ENCODE assay signal across 10 cellular contexts in the genomic region with DNA sequence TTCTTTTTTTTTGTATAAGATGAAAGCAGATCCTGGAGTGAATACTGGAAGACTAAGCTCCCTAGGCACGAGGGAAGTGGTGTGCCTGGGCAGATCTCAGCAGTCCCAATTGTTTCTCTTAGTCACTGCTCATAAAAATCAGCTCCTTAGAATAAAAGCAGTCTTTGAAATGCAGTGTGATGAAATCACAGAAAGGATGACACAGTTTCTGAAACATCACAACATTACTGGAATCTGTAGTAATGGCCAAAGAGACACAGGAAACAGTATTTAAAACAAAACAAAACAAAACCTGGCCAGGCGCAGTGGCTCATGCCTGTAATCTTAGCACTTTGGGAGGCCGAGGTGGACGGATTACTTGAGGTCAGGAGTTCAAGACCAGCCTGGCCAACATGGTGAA. TPM values are rescaled to one million over a fixed set of nuclear protein-coding genes. Genes with fewer than 3 reads are reported as not detected.
A peak's percentile ranks its signal among the peaks of the same experiment; 100 is the strongest.
DNase-seq lines count a peak whose midpoint lies in the region; ATAC-seq and TF ChIP-seq lines count a peak whose summit lies in the region.
"Had no signal": no experiment of that assay in that cellular context is flagged by ENCODE, and none has a peak within 500 bp of the region (broad histone marks: within the 10 kb centered on the region; RNA-seq: fewer than 3 reads in every experiment).

No MANE protein-coding gene starts in this region.

- H3K9me3 Mint-ChIP-seq in WTC11: peaks cover 5% of the 10 kb centered on the region

- intact Hi-C loops in Right ventricle myocardium inferior (cut with DNase I): no loop called here
- intact Hi-C loops in cardiac septum (cut with DNase I): no loop called here

- no peak overlapping the region for H3K4me3 Mint-ChIP-seq in WTC11
- H3K4me3 Mint-ChIP-seq: B cell; central memory CD8-positive, alpha-beta T cell had no signal

- ATAC-seq in Right ventricle myocardium inferior (peak; percentile 59), WTC11 (no peak)

- no peaks in the 10 kb centered on the region for H3K4me1 Mint-ChIP-seq in WTC11
- H3K4me1 Mint-ChIP-seq: central memory CD8-positive, alpha-beta T cell had no signal

- no peak for TF ChIP-seq CTCF in WTC11 (IDR thresholded peaks at IDR 0.05)

- no peak overlapping the region for H3K27ac Mint-ChIP-seq in WTC11
- H3K27ac Mint-ChIP-seq: B cell had no signal

- DNase-seq in Right ventricle myocardium inferior (ENCODE audit: missing footprints) (no peak), cardiac septum (ENCODE audit: low spot score) (no peak), WTC11 (ENCODE audit: low spot score) (no peak), iris pigment epithelial cell (ENCODE audit: low read depth) (peak; percentile 97), globus pallidus (ENCODE audit: low spot score) (no peak), NCI-H446 (lab: John Stamatoyannopoulos, UW) (no peak), NCI-H1092 (lab: John Stamatoyannopoulos, UW) (no peak)
- no peak for DNase-seq in effector CD4-positive, alpha-beta T cell

- H3K27me3 Mint-ChIP-seq in WTC11 (ENCODE audit: low read depth): peaks cover 8% of the 10 kb centered on the region; the same call in 1 of the 2 replicates
- H3K27me3 Mint-ChIP-seq: central memory CD8-positive, alpha-beta T cell had no signal

- CTCF ChIA-PET in WTC11 (lab: Charles Lee): no interaction called here

- POLR2A ChIA-PET in WTC11 (lab: Charles Lee): no interaction called here

- no peaks in the 10 kb centered on the region for H3K36me3 Mint-ChIP-seq in WTC11

TF ChIP-seq in WTC11, 78 proteins besides CTCF, POLR2A, EP300 and RAD21:
- no peak for TF ChIP-seq TEAD1 (CRISPR knock-in tag; IDR thresholded peaks at IDR 0.05)
- peak; percentile 84 for TF ChIP-seq GABPB1 (CRISPR knock-in tag; IDR thresholded peaks at IDR 0.05)
- TF ChIP-seq, protein P1, sequence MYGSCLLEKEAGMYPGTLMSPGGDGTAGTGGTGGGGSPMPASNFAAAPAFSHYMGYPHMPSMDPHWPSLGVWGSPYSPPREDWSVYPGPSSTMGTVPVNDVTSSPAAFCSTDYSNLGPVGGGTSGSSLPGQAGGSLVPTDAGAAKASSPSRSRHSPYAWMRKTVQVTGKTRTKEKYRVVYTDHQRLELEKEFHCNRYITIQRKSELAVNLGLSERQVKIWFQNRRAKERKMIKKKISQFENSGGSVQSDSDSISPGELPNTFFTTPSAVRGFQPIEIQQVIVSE (CRISPR knock-in tag; IDR thresholded peaks at IDR 0.05; ENCODE audit: borderline replicate concordance): no peak

RNA-seq across cellular contexts. Expression of a gene that starts 34.7 kb away (rescaled TPM):
- 8.4 TPM for total RNA-seq in Right ventricle myocardium inferior
- 15.7 TPM for total RNA-seq in cardiac septum
- total RNA-seq in WTC11 (2021): 2.7 to 5.7 TPM (median 3.1 TPM) in 3 replicates
